ENCODE assay signal across 15 cellular contexts in genomic region chr21:35559128-35559831, GRCh38.
DNase-seq lines count a peak whose midpoint lies in the region; ATAC-seq and TF ChIP-seq lines count a peak whose summit lies in the region.
"Had no signal": no experiment of that assay in that cellular context is flagged by ENCODE, and none has a peak within 500 bp of the region (broad histone marks: within the 10 kb centered on the region; RNA-seq: fewer than 3 reads in every experiment).

No MANE protein-coding gene starts in this region.

- H3K4me1 ChIP-seq in left lung = peaks cover 5 to 7% of the 10 kb centered on the region in 2 donors
- H3K4me1 ChIP-seq: uterus had no signal

- H3K27ac ChIP-seq in left lung = no peak overlapping the region
- H3K27ac ChIP-seq: BLaER1, uterus had no signal

- H3K4me3 ChIP-seq in AG09309 (ENCODE audit: control insufficient read depth, low read depth, low read length) = no peak overlapping the region
- no peak overlapping the region for H3K4me3 ChIP-seq in left lung
- H3K4me3 ChIP-seq: BLaER1, uterus had no signal

- intact Hi-C loops in left lung (cut with DNase I) = no loop called here

- H3K36me3 ChIP-seq in left lung = no peaks in the 10 kb centered on the region
- H3K36me3 ChIP-seq: BLaER1, uterus had no signal

- ATAC-seq in left lung (peak; percentile 43), GM19023 (IDR thresholded peaks at IDR 0.05; ENCODE audit: unreplicated experiment) (no peak), GM21737 (IDR thresholded peaks at IDR 0.05; ENCODE audit: unreplicated experiment) (no peak)
- ATAC-seq: stimulated activated effector memory CD8-positive, alpha-beta T cell treated with anti-CD3 and anti-CD28 coated beads, Interleukin-12 subunit alpha, Interleukin-12 subunit beta, amount 100 ng/mL, for 72 hours; T-cell had no signal

- H3K9me3 ChIP-seq in left lung = no peaks in the 10 kb centered on the region
- H3K9me3 ChIP-seq: BLaER1, uterus had no signal

- no peaks in the 10 kb centered on the region for H3K27me3 ChIP-seq in left lung
- H3K27me3 ChIP-seq: BLaER1, uterus had no signal

- peak; percentile 90 for DNase-seq in AG09309 (ENCODE audit: low read depth)
- DNase-seq in LHCN-M2 (ENCODE audit: low read depth) = peak; percentile 97
- DNase-seq in brain pericyte (ENCODE audit: low read depth, low spot score) = peak; percentile 90
- DNase-seq in left lung = no peak
- no peak for DNase-seq in NCI-H526 treated with DMSO at 0.1 percent for 48 hours (lab: John Stamatoyannopoulos, UW)
- no peak for DNase-seq in OCI-M2 (lab: John Stamatoyannopoulos, UW; ENCODE audit: unreplicated experiment)
- DNase-seq: activated CD4-positive, alpha-beta T cell treated with anti-CD3 and anti-CD28 coated beads for 1 hour; NCI-H2227 treated with DMSO at 0.1 percent for 48 hours; stimulated activated CD4-positive, alpha-beta T cell treated with anti-CD3 and anti-CD28 coated beads, Interleukin-4, amount 100 ng/mL, for 1 hour; T-cell; uterus had no signal

- TF ChIP-seq CTCF in AG09309 (IDR thresholded peaks at IDR 0.05; ENCODE audit: control insufficient read depth, insufficient read depth, low read depth, low read length, missing control alignments) (peak; percentile 3), left lung (IDR thresholded peaks at IDR 0.05) (no peak)

Comparison
In these comparisons a context has a peak if more than half of its experiments do, and no peak if none do; other contexts are left out.
1. DNase-seq: peak in AG09309 (single experiment), LHCN-M2 (single experiment) and brain pericyte (single experiment); none in left lung (0 of 2), NCI-H526 treated with DMSO at 0.1 percent for 48 hours (single experiment) and OCI-M2 (single experiment).